Comparison of ENCODE assay signal across 24 cellular contexts in genomic region chr4:134958862-134959261, GRCh38.
"Had no signal": no experiment of that assay in that cellular context is flagged by ENCODE, and none has a peak within 500 bp of the region (broad histone marks: within the 10 kb centered on the region; RNA-seq: fewer than 3 reads in every experiment).

No MANE protein-coding gene starts in this region.

- H3K27me3 ChIP-seq: stomach, suprapubic skin, testis, thyroid gland, tibial artery, tibial nerve, transverse colon, upper lobe of left lung, upper lobe of right lung, uterus, vagina had no signal

- H3K36me3 ChIP-seq: stomach, suprapubic skin, thoracic aorta, thyroid gland, tibial artery, tibial nerve, transverse colon, upper lobe of left lung, upper lobe of right lung, uterus, vagina had no signal

- H3K9me3 ChIP-seq: stomach, suprapubic skin, testis, thoracic aorta, thyroid gland, tibial artery, tibial nerve, transverse colon, upper lobe of left lung, upper lobe of right lung, uterus, vagina had no signal

- H3K4me3 ChIP-seq: stomach, suprapubic skin, testis, thoracic aorta, thyroid gland, tibial artery, tibial nerve, transverse colon, upper lobe of left lung, upper lobe of right lung, uterus, vagina had no signal

- DNase-seq: stimulated activated CD4-positive, alpha-beta T cell treated with anti-CD3 and anti-CD28 coated beads, Interleukin-2, amount 100 ng/mL, for 48 hours; stimulated activated CD4-positive, alpha-beta T cell treated with anti-CD3 and anti-CD28 coated beads, Interleukin-4, amount 100 ng/mL, for 1 hour; stimulated activated CD4-positive, alpha-beta T cell treated with anti-CD3 and anti-CD28 coated beads, Interleukin-4, amount 100 ng/mL, for 24 hours; stimulated activated CD4-positive, alpha-beta T cell treated with anti-CD3 and anti-CD28 coated beads, Interleukin-4, amount 100 ng/mL, for 4 hours; stimulated activated CD8-positive, alpha-beta memory T cell treated with anti-CD3 and anti-CD28 coated beads, Interleukin-4, amount 100 ng/mL, for 48 hours; stimulated activated naive B cell treated with anti-CD40 and anti-IgM and Interleukin-4, amounts not matched to agents 10 μg/mL and 1 μg/mL and 100 μg/mL, for 72 hours; stimulated activated naive CD4-positive, alpha-beta T cell; stimulated activated naive CD4-positive, alpha-beta T cell treated with Interleukin-2 at 50 U/mL for 16 hours; stimulated activated naive CD8-positive, alpha-beta T cell treated with anti-CD3 and anti-CD28 coated beads, Interleukin-15, amount 100 ng/mL, for 72 hours; stimulated activated naive CD8-positive, alpha-beta T cell treated with anti-CD3 and anti-CD28 coated beads, Interleukin-15, Interleukin-2, amounts not matched to agents 100 U/mL and 50 U/mL, for 24 hours; stomach; substantia nigra; testis; thyroid gland; tibial artery; transverse colon; trophoblast cell; upper lobe of left lung; upper lobe of right lung; uterus had no signal

- H3K27ac ChIP-seq: stomach, suprapubic skin, testis, thoracic aorta, thyroid gland, tibial artery, tibial nerve, transverse colon, upper lobe of left lung, upper lobe of right lung, uterus, vagina had no signal
